ENCODE assay signal across 1 cellular context in genomic region chr5:100444961-100445360, GRCh38.
TF ChIP-seq lines count a peak whose summit lies in the region.

No MANE protein-coding gene starts in this region.

TF ChIP-seq in SK-N-SH, 30 proteins besides CTCF, POLR2A, EP300 and RAD21 (continued from another document):
- TF ChIP-seq IRF3 (IDR thresholded peaks at IDR 0.05; ENCODE audit: low read depth, low read length) = no peak
- TF ChIP-seq PBX3 (IDR thresholded peaks at IDR 0.05) = no peak
